Comparison of ENCODE assay signal across 19 cellular contexts in genomic region chr7:101984997-101985645, GRCh38.
DNase-seq lines count a peak whose midpoint lies in the region; ATAC-seq and TF ChIP-seq lines count a peak whose summit lies in the region.
"Had no signal": no experiment of that assay in that cellular context is flagged by ENCODE, and none has a peak within 500 bp of the region (broad histone marks: within the 10 kb centered on the region; RNA-seq: fewer than 3 reads in every experiment).

No MANE protein-coding gene starts in this region.

- no peak overlapping the region for H3K18ac ChIP-seq in H9 (ENCODE audit: insufficient read length, low read depth, low read length)

- H3K4me3 ChIP-seq in SK-N-MC (0 out of 2 replicates have a peak overlapping the region, but pooled peaks have one; percentile 21), neural progenitor cell (no peak overlapping the region), esophagus squamous epithelium (no peak overlapping the region)
- no peak overlapping the region for H3K4me3 ChIP-seq in CD8-positive, alpha-beta memory T cell (ENCODE audit: low read length)
- H3K4me3 ChIP-seq: pancreas, skin epidermis had no signal

- H3K79me2 ChIP-seq in H9 (ENCODE audit: insufficient read depth, low read length): peaks cover 1% of the 10 kb centered on the region; the same call in 1 of the 2 replicates
- peaks cover 78% of the 10 kb centered on the region for H3K79me2 ChIP-seq in neural progenitor cell (ENCODE audit: low read depth)

- peaks cover 7% of the 10 kb centered on the region for H3K9me3 ChIP-seq in H9 (ENCODE audit: control insufficient read depth, low read depth, low read length)
- H3K9me3 ChIP-seq in SK-N-MC (ENCODE audit: low read depth, low read length): no peaks in the 10 kb centered on the region
- H3K9me3 ChIP-seq in neural progenitor cell (ENCODE audit: low read depth): no peaks in the 10 kb centered on the region
- no peaks in the 10 kb centered on the region for H3K9me3 ChIP-seq in CD8-positive, alpha-beta memory T cell (ENCODE audit: low read length)
- H3K9me3 ChIP-seq in esophagus squamous epithelium: no peaks in the 10 kb centered on the region
- H3K9me3 ChIP-seq: pancreas had no signal

- CTCF ChIA-PET in CD8-positive, alpha-beta memory T cell (lab: Charles Lee): interaction anchor here (1.0 to 1.7 kb wide), 2 partner anchors 9 to 442 kb away, joined by 3 read pairs; no protein-coding TSS in a partner anchor

- H3K27ac ChIP-seq in H9 (ENCODE audit: insufficient read length, low read depth, low read length): no peak overlapping the region
- H3K27ac ChIP-seq in SK-N-MC: no peak overlapping the region
- H3K27ac ChIP-seq in neural progenitor cell: peak overlapping the region; percentile 66
- H3K27ac ChIP-seq in CD8-positive, alpha-beta memory T cell (ENCODE audit: low read depth, low read length): no peak overlapping the region
- H3K27ac ChIP-seq in esophagus squamous epithelium: no peak overlapping the region
- H3K27ac ChIP-seq: pancreas had no signal

- H3T11ph ChIP-seq in H9 (ENCODE audit: low read length): no peak overlapping the region

- H4K20me1 ChIP-seq in H9 (ENCODE audit: control insufficient read depth, insufficient read depth, insufficient read length) (no peaks in the 10 kb centered on the region), neural progenitor cell (ENCODE audit: low read depth) (peaks cover 48% of the 10 kb centered on the region)

- no peak for TF ChIP-seq POLR2A in esophagus squamous epithelium (IDR thresholded peaks at IDR 0.05)

- H3K79me1 ChIP-seq in H9 (ENCODE audit: insufficient read depth, low read depth, low read length, poor library complexity, severe bottlenecking): peaks cover 6% of the 10 kb centered on the region

- H2BK5ac ChIP-seq in H9 (ENCODE audit: insufficient read length, low read length): no peak overlapping the region

- H3K4me3 Mint-ChIP-seq in H9 (peak overlapping the region in 1 of 2 experiments; percentile 48; a peak in 3 of 5 replicates), neural progenitor cell (peak overlapping the region; percentile 12)
- no peak overlapping the region for H3K4me3 Mint-ChIP-seq in CD8-positive, alpha-beta memory T cell
- H3K4me3 Mint-ChIP-seq: activated naive CD8-positive, alpha-beta T cell; immature natural killer cell had no signal

- H3K4me1 ChIP-seq in H9 (ENCODE audit: insufficient read depth, low read length) (peaks cover 14% of the 10 kb centered on the region; the same call in 1 of the 2 replicates), neural progenitor cell (peaks cover 23% of the 10 kb centered on the region), esophagus squamous epithelium (peaks cover 0 to 29% (median 7%) of the 10 kb centered on the region in 3 donors)
- no peaks in the 10 kb centered on the region for H3K4me1 ChIP-seq in CD8-positive, alpha-beta memory T cell (ENCODE audit: insufficient read depth, low read length)
- H3K4me1 ChIP-seq: pancreas had no signal

- no peak overlapping the region for H2BK15ac ChIP-seq in H9 (ENCODE audit: low read depth, low read length)

- intact Hi-C loops in esophagus squamous epithelium (cut with DNase I): no loop called here

- H4K8ac ChIP-seq in H9 (replicated peaks; ENCODE audit: insufficient read length, low read depth, low read length): no peak overlapping the region

- no peaks in the 10 kb centered on the region for H3K23me2 ChIP-seq in H9 (ENCODE audit: insufficient read length, low read depth, low read length, poor library complexity, severe bottlenecking)

- H3K23ac ChIP-seq in H9 (ENCODE audit: insufficient read length, low read depth, low read length): no peak overlapping the region

- peaks cover 3 to 11% of the 10 kb centered on the region in 2 experiments; a peak in 3 of 5 replicates for H3K9me3 Mint-ChIP-seq in H9
- H3K9me3 Mint-ChIP-seq in neural progenitor cell: no peaks in the 10 kb centered on the region
- H3K9me3 Mint-ChIP-seq in CD8-positive, alpha-beta memory T cell: no peaks in the 10 kb centered on the region

- peaks cover 22% of the 10 kb centered on the region for H3F3A ChIP-seq in neural progenitor cell (ENCODE audit: low read depth)

- H3K27me3 Mint-ChIP-seq in H9 (ENCODE audit: low read depth) (no peaks in the 10 kb centered on the region), neural progenitor cell (ENCODE audit: insufficient read depth, low read depth) (peaks cover 3% of the 10 kb centered on the region)
- no peaks in the 10 kb centered on the region for H3K27me3 Mint-ChIP-seq in CD8-positive, alpha-beta memory T cell
- H3K27me3 Mint-ChIP-seq: activated naive CD8-positive, alpha-beta T cell had no signal

- H4K5ac ChIP-seq in H9 (ENCODE audit: insufficient read length, low read depth, low read length): no peak overlapping the region

- in situ Hi-C loops in G401 (cut with HindIII; ENCODE audit: low sequenced_read_pairs): no loop called here

- POLR2A ChIA-PET in CD8-positive, alpha-beta memory T cell (lab: Charles Lee): no interaction called here

- no peak overlapping the region for H3K4ac ChIP-seq in H9 (ENCODE audit: low read depth, low read length)

- H2AK5ac ChIP-seq in H9 (ENCODE audit: insufficient read length, low read length): no peak overlapping the region

- no peak overlapping the region for H2BK20ac ChIP-seq in H9 (ENCODE audit: low read depth, low read length, poor library complexity, severe bottlenecking)

- H3K36me3 ChIP-seq in SK-N-MC (ENCODE audit: insufficient read depth, low read length) (no peaks in the 10 kb centered on the region), neural progenitor cell (no peaks in the 10 kb centered on the region), esophagus squamous epithelium (no peaks in the 10 kb centered on the region)
- H3K36me3 ChIP-seq in CD8-positive, alpha-beta memory T cell (ENCODE audit: insufficient read depth, low read length): no peaks in the 10 kb centered on the region
- H3K36me3 ChIP-seq: pancreas had no signal

- H3K9ac ChIP-seq in H9 (ENCODE audit: extremely low read depth, insufficient read length, low read length): no peak overlapping the region
- H3K9ac ChIP-seq in SK-N-MC (ENCODE audit: insufficient read length): no peak overlapping the region
- no peak overlapping the region for H3K9ac ChIP-seq in neural progenitor cell

- no CpG with 5 or more reads among the region's 11 CpGs for WGBS in H9 (ENCODE audit: extremely low coverage, insufficient read length, low lambda C conversion rate)
- 87 to 88% methylated on average over 7 to 10 of the region's 11 CpGs for WGBS in esophagus squamous epithelium, 2 donors

- no peak overlapping the region for H3K14ac ChIP-seq in H9 (ENCODE audit: insufficient read depth, low read length)

- H3K4me1 Mint-ChIP-seq in H9 (peaks cover 36 to 39% of the 10 kb centered on the region in 2 experiments), neural progenitor cell (peaks cover 35% of the 10 kb centered on the region)
- peaks cover 0 to 24% (median 10%) of the 10 kb centered on the region in 3 donors for H3K4me1 Mint-ChIP-seq in CD8-positive, alpha-beta memory T cell

- no peak overlapping the region for H2BK12ac ChIP-seq in H9 (ENCODE audit: insufficient read length, low read depth, low read length)

- H3K27me3 ChIP-seq in H9 (ENCODE audit: insufficient read depth, low read length) (no peaks in the 10 kb centered on the region), neural progenitor cell (no peaks in the 10 kb centered on the region), esophagus squamous epithelium (no peaks in the 10 kb centered on the region)
- no peaks in the 10 kb centered on the region for H3K27me3 ChIP-seq in CD8-positive, alpha-beta memory T cell (ENCODE audit: insufficient read depth, low read length, poor library complexity, severe bottlenecking)
- H3K27me3 ChIP-seq: pancreas had no signal

- no peak overlapping the region for H2AFZ ChIP-seq in H9 (ENCODE audit: low read length)
- no peak overlapping the region for H2AFZ ChIP-seq in neural progenitor cell (replicated peaks)

- H3K56ac ChIP-seq in H9 (ENCODE audit: insufficient read length, low read depth, low read length): no peak overlapping the region

- H3K4me2 ChIP-seq in H9 (ENCODE audit: insufficient read depth, insufficient read length, low read length) (no peak overlapping the region), neural progenitor cell (peak overlapping the region; percentile 61)

- H4K91ac ChIP-seq in H9 (ENCODE audit: insufficient read length, low read depth, low read length): no peak overlapping the region

- no peak overlapping the region for H2BK120ac ChIP-seq in H9 (ENCODE audit: low read depth, low read length, poor library complexity, severe bottlenecking)

- DNase-seq in G401 (ENCODE audit: low spot score) (peak; percentile 44), H9 (no peak), SK-N-MC (ENCODE audit: low read depth, low spot score) (peak; percentile 16), neural progenitor cell (ENCODE audit: low spot score) (peak; percentile 35), esophagus squamous epithelium (lab: John Stamatoyannopoulos, UW) (no peak), Ammon's horn (ENCODE audit: low spot score) (no peak)
- DNase-seq in CD8-positive, alpha-beta memory T cell: no peak
- DNase-seq: activated CD4-positive, alpha-beta T cell treated with anti-CD3 and anti-CD28 coated beads for 48 hours; DMS153; foreskin fibroblast; immature natural killer cell; midbrain; NCI-H2081 treated with DMSO at 0.1 percent for 48 hours; pancreas; SHP77; stimulated activated naive CD4-positive, alpha-beta T cell treated with Interleukin-2 at 50 U/mL for 16 hours had no signal

- no peak for ATAC-seq in HG03139 (IDR thresholded peaks at IDR 0.05; ENCODE audit: unreplicated experiment)

- peaks cover 13 to 26% (median 20%) of the 10 kb centered on the region in 3 experiments; a peak in 6 of 7 replicates for H3K36me3 Mint-ChIP-seq in H9 (ENCODE audit: insufficient read depth in 1 of 3, low read depth in 3 of 3)
- H3K36me3 Mint-ChIP-seq in neural progenitor cell: peaks cover 5% of the 10 kb centered on the region
- peaks cover 3 to 14% (median 5%) of the 10 kb centered on the region in 3 donors for H3K36me3 Mint-ChIP-seq in CD8-positive, alpha-beta memory T cell

- H3K27ac Mint-ChIP-seq in H9 (peak overlapping the region; percentile 5 to 96 (median 35); a peak in 4 of 7 replicates), neural progenitor cell (no peak overlapping the region)
- H3K27ac Mint-ChIP-seq in CD8-positive, alpha-beta memory T cell: peak overlapping the region in 2 of 8 donors; percentile 13 to 23
- H3K27ac Mint-ChIP-seq: activated naive CD8-positive, alpha-beta T cell; immature natural killer cell had no signal

- TF ChIP-seq CTCF in H9 (conservative IDR thresholded peaks at IDR 0.05) (no peak), neural progenitor cell (IDR thresholded peaks at IDR 0.05) (no peak), esophagus squamous epithelium (IDR thresholded peaks at IDR 0.05) (no peak)

Comparison
In these comparisons a context has a peak if more than half of its experiments do, and no peak if none do; other contexts are left out.
1. DNase-seq: peak in G401 (single experiment), SK-N-MC (single experiment) and neural progenitor cell (single experiment); none in H9 (single experiment), CD8-positive, alpha-beta memory T cell (0 of 5), esophagus squamous epithelium (single experiment) and Ammon's horn (single experiment).